In the genomic region with DNA sequence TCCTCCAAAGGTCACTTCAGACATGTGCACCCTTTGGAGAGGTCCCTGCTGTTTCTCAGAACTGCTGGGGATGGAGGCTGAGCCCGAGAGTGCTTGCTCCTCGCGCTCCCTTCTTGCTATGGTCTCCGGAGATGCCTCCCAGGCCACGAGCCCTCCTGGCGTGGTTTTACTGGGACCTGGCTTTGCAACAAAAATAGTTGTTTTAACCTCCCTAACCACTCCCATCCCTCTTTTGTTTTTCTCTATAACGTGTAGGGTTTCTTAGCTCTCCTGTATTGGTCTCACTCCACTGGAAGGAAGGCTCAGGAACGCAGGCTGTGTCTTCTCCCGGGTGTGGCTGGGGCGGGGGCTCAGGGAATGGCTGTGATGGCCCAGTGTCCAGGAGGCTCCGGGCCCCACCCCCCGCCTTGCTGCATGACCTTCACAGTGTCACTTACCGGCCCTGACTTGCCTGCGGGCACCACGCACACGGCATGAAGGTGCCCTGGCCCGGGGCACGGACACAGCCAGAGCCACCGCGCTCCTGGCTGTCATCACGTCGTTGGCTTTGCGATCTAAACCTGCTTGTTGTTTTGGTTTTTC, we compare ENCODE assay signal across 20 cellular contexts. TPM values are rescaled to one million over a fixed set of nuclear protein-coding genes. Genes with fewer than 3 reads are reported as not detected.
A peak's percentile ranks its signal among the peaks of the same experiment; 100 is the strongest.
DNase-seq lines count a peak whose midpoint lies in the region; ATAC-seq and TF ChIP-seq lines count a peak whose summit lies in the region.
"Had no signal": no experiment of that assay in that cellular context is flagged by ENCODE, and none has a peak within 500 bp of the region (broad histone marks: within the 10 kb centered on the region; RNA-seq: fewer than 3 reads in every experiment).

No MANE protein-coding gene starts in this region.

- ATAC-seq in activated CD8-positive, alpha-beta T cell treated with anti-CD3 and anti-CD28 coated beads for 36 hours: no peak
- no peak for ATAC-seq in activated CD8-positive, alpha-beta T cell treated with anti-CD3 and anti-CD28 coated beads, Interleukin-2, amount 10 ng/mL, durations not matched to agents 7 days and 5 days
- ATAC-seq in stimulated activated memory B cell treated with anti-CD40 and anti-IgM and Interleukin-4, amounts not matched to agents 10 μg/mL and 1 μg/mL and 100 μg/mL, for 72 hours: no peak
- ATAC-seq: gastroesophageal sphincter had no signal

- peaks cover 41% of the 10 kb centered on the region for H3K4me1 Mint-ChIP-seq in activated CD8-positive, alpha-beta T cell treated with anti-CD3 and anti-CD28 coated beads for 36 hours (ENCODE audit: low read depth)
- H3K4me1 Mint-ChIP-seq in activated CD8-positive, alpha-beta T cell treated with anti-CD3 and anti-CD28 coated beads, Interleukin-2, amount 10 ng/mL, durations not matched to agents 7 days and 5 days (ENCODE audit: low read depth): peaks cover 44% of the 10 kb centered on the region
- peaks cover 63% of the 10 kb centered on the region for H3K4me1 Mint-ChIP-seq in stimulated activated memory B cell treated with anti-CD40 and anti-IgM and Interleukin-4, amounts not matched to agents 10 μg/mL and 1 μg/mL and 100 μg/mL, for 72 hours

- H3K27me3 Mint-ChIP-seq in activated CD8-positive, alpha-beta T cell treated with anti-CD3 and anti-CD28 coated beads for 36 hours: no peaks in the 10 kb centered on the region
- no peaks in the 10 kb centered on the region for H3K27me3 Mint-ChIP-seq in activated CD8-positive, alpha-beta T cell treated with anti-CD3 and anti-CD28 coated beads, Interleukin-2, amount 10 ng/mL, durations not matched to agents 7 days and 5 days (ENCODE audit: low read depth)
- no peaks in the 10 kb centered on the region for H3K27me3 Mint-ChIP-seq in stimulated activated memory B cell treated with anti-CD40 and anti-IgM and Interleukin-4, amounts not matched to agents 10 μg/mL and 1 μg/mL and 100 μg/mL, for 72 hours
- H3K27me3 Mint-ChIP-seq: activated CD8-positive, alpha-beta memory T cell treated with anti-CD3 and anti-CD28 coated beads, Interleukin-2, amount 10 ng/mL, durations not matched to agents 7 days and 5 days had no signal

- H3K4me3 ChIP-seq in right atrium auricular region: no peak overlapping the region
- H3K4me3 ChIP-seq: gastroesophageal sphincter, tibial nerve had no signal

- H3K4me3 Mint-ChIP-seq in activated CD8-positive, alpha-beta T cell treated with anti-CD3 and anti-CD28 coated beads for 36 hours: no peak overlapping the region
- H3K4me3 Mint-ChIP-seq in activated CD8-positive, alpha-beta T cell treated with anti-CD3 and anti-CD28 coated beads, Interleukin-2, amount 10 ng/mL, durations not matched to agents 7 days and 5 days: no peak overlapping the region
- no peak overlapping the region for H3K4me3 Mint-ChIP-seq in stimulated activated memory B cell treated with anti-CD40 and anti-IgM and Interleukin-4, amounts not matched to agents 10 μg/mL and 1 μg/mL and 100 μg/mL, for 72 hours
- H3K4me3 Mint-ChIP-seq: T-helper 1 cell treated with Interleukin-12 subunit alpha and Interleukin-12 subunit beta and Interleukin-4 antibody, amounts not matched to agents 30 μg/mL and 1 μg/mL, for 36 hours had no signal

- intact Hi-C loops in activated CD8-positive, alpha-beta T cell treated with anti-CD3 and anti-CD28 coated beads for 36 hours (cut with micrococcal nuclease): no loop called here

- CTCF ChIA-PET in activated CD8-positive, alpha-beta T cell treated with anti-CD3 and anti-CD28 coated beads for 36 hours (lab: Charles Lee): interaction anchor here (0.8 to 1.8 kb wide), 2 partner anchors 7 to 63 kb away, joined by 3 to 12 read pairs; no protein-coding TSS in a partner anchor
- CTCF ChIA-PET in activated CD8-positive, alpha-beta T cell treated with anti-CD3 and anti-CD28 coated beads, Interleukin-2, amount 10 ng/mL, durations not matched to agents 7 days and 5 days (lab: Charles Lee): interaction anchor here (1.2 to 2.9 kb wide), 3 partner anchors 7 to 204 kb away, joined by 3 to 16 read pairs (median 8); no protein-coding TSS in a partner anchor

- peak overlapping the region; percentile 41 to 54 for H3K27ac ChIP-seq in right atrium auricular region
- H3K27ac ChIP-seq: epithelial cell of prostate, gastroesophageal sphincter, tibial nerve had no signal

- DNase-seq in activated CD8-positive, alpha-beta T cell treated with anti-CD3 and anti-CD28 coated beads for 36 hours: no peak
- DNase-seq in activated CD8-positive, alpha-beta T cell treated with anti-CD3 and anti-CD28 coated beads, Interleukin-2, amount 10 ng/mL, durations not matched to agents 7 days and 5 days: no peak
- no peak for DNase-seq in right atrium auricular region (ENCODE audit: low spot score)
- DNase-seq in NCI-H2029 treated with DMSO at 0.1 percent for 48 hours (lab: John Stamatoyannopoulos, UW): no peak
- DNase-seq in SHP77 treated with DMSO at 0.1 percent for 48 hours (lab: John Stamatoyannopoulos, UW): no peak
- DNase-seq: activated CD4-positive, CD25-positive, alpha-beta regulatory T cell; activated CD8-positive, alpha-beta memory T cell treated with anti-CD3 and anti-CD28 coated beads, Interleukin-2, amount 10 ng/mL, durations not matched to agents 7 days and 5 days; activated naive CD4-positive, alpha-beta T cell; mammary epithelial cell; NCI-H226; NK-92 treated with Interleukin-12 subunit alpha and Interleukin-12 subunit beta, amount 100 ng/mL, for 24 hours; nucleus accumbens; stimulated activated CD4-positive, alpha-beta T cell treated with anti-CD3 and anti-CD28 coated beads, Interleukin-4, amount 100 ng/mL, for 24 hours had no signal

- H3K9me3 Mint-ChIP-seq in activated CD8-positive, alpha-beta T cell treated with anti-CD3 and anti-CD28 coated beads for 36 hours: no peaks in the 10 kb centered on the region
- no peaks in the 10 kb centered on the region for H3K9me3 Mint-ChIP-seq in activated CD8-positive, alpha-beta T cell treated with anti-CD3 and anti-CD28 coated beads, Interleukin-2, amount 10 ng/mL, durations not matched to agents 7 days and 5 days (ENCODE audit: insufficient read depth)
- no peaks in the 10 kb centered on the region for H3K9me3 Mint-ChIP-seq in stimulated activated memory B cell treated with anti-CD40 and anti-IgM and Interleukin-4, amounts not matched to agents 10 μg/mL and 1 μg/mL and 100 μg/mL, for 72 hours
- H3K9me3 Mint-ChIP-seq: T-helper 1 cell treated with Interleukin-12 subunit alpha and Interleukin-12 subunit beta and Interleukin-4 antibody, amounts not matched to agents 30 μg/mL and 1 μg/mL, for 36 hours had no signal

- no peaks in the 10 kb centered on the region for H3K9me3 ChIP-seq in right atrium auricular region
- H3K9me3 ChIP-seq: gastroesophageal sphincter, tibial nerve had no signal

- no peaks in the 10 kb centered on the region for H3K27me3 ChIP-seq in right atrium auricular region
- H3K27me3 ChIP-seq: gastroesophageal sphincter, tibial nerve had no signal

- peaks cover 0 to 40% of the 10 kb centered on the region in 2 donors for H3K4me1 ChIP-seq in right atrium auricular region

- H3K36me3 Mint-ChIP-seq in activated CD8-positive, alpha-beta T cell treated with anti-CD3 and anti-CD28 coated beads for 36 hours (ENCODE audit: low read depth): peaks cover 29% of the 10 kb centered on the region
- H3K36me3 Mint-ChIP-seq in activated CD8-positive, alpha-beta T cell treated with anti-CD3 and anti-CD28 coated beads, Interleukin-2, amount 10 ng/mL, durations not matched to agents 7 days and 5 days (ENCODE audit: low read depth): peaks cover 37% of the 10 kb centered on the region
- peaks cover 28% of the 10 kb centered on the region for H3K36me3 Mint-ChIP-seq in stimulated activated memory B cell treated with anti-CD40 and anti-IgM and Interleukin-4, amounts not matched to agents 10 μg/mL and 1 μg/mL and 100 μg/mL, for 72 hours

- peak overlapping the region; percentile 20 for H3K27ac Mint-ChIP-seq in activated CD8-positive, alpha-beta T cell treated with anti-CD3 and anti-CD28 coated beads for 36 hours
- no peak overlapping the region for H3K27ac Mint-ChIP-seq in activated CD8-positive, alpha-beta T cell treated with anti-CD3 and anti-CD28 coated beads, Interleukin-2, amount 10 ng/mL, durations not matched to agents 7 days and 5 days
- peak overlapping the region; percentile 89 for H3K27ac Mint-ChIP-seq in stimulated activated memory B cell treated with anti-CD40 and anti-IgM and Interleukin-4, amounts not matched to agents 10 μg/mL and 1 μg/mL and 100 μg/mL, for 72 hours

- TF ChIP-seq CTCF in activated CD8-positive, alpha-beta T cell treated with anti-CD3 and anti-CD28 coated beads for 36 hours (IDR thresholded peaks at IDR 0.05): no peak
- no peak for TF ChIP-seq CTCF in right atrium auricular region (IDR thresholded peaks at IDR 0.05)

- H3K36me3 ChIP-seq in right atrium auricular region: peaks cover 20% of the 10 kb centered on the region

- POLR2A ChIA-PET in activated CD8-positive, alpha-beta T cell treated with anti-CD3 and anti-CD28 coated beads for 36 hours (lab: Charles Lee): no interaction called here
- POLR2A ChIA-PET in activated CD8-positive, alpha-beta T cell treated with anti-CD3 and anti-CD28 coated beads, Interleukin-2, amount 10 ng/mL, durations not matched to agents 7 days and 5 days (lab: Charles Lee): interaction anchor here (1.8 kb wide), 1 partner anchor 50 kb away, joined by 4 read pairs; no protein-coding TSS in a partner anchor

RNA-seq across cellular contexts. Expression of a gene that starts 5.6 kb away (rescaled TPM):
- total RNA-seq in activated CD8-positive, alpha-beta T cell treated with anti-CD3 and anti-CD28 coated beads for 36 hours: 10 to 100 TPM; 17.4 to 18.0 TPM
- 10 to 100 TPM; 24.6 to 26.1 TPM for total RNA-seq in activated CD8-positive, alpha-beta T cell treated with anti-CD3 and anti-CD28 coated beads, Interleukin-2, amount 10 ng/mL, durations not matched to agents 7 days and 5 days
- total RNA-seq in right atrium auricular region: 10 to 100 TPM; 26.8 to 32.5 TPM

RNA-seq across cellular contexts. Expression of a gene that starts 13.8 kb away (rescaled TPM):
- total RNA-seq in activated CD8-positive, alpha-beta T cell treated with anti-CD3 and anti-CD28 coated beads for 36 hours: 10 to 100 TPM; 28.2 to 29.0 TPM
- 10 to 100 TPM; 72.6 to 78.9 TPM for total RNA-seq in activated CD8-positive, alpha-beta T cell treated with anti-CD3 and anti-CD28 coated beads, Interleukin-2, amount 10 ng/mL, durations not matched to agents 7 days and 5 days
- under 1 TPM; 0.11 to 0.75 TPM for total RNA-seq in right atrium auricular region
- total RNA-seq: A172, LHCN-M2 had no signal

RNA-seq across cellular contexts. Expression of a gene that starts 40.9 kb away (rescaled TPM):
- 10 to 100 TPM; 33.9 to 35.0 TPM for total RNA-seq in activated CD8-positive, alpha-beta T cell treated with anti-CD3 and anti-CD28 coated beads for 36 hours
- total RNA-seq in activated CD8-positive, alpha-beta T cell treated with anti-CD3 and anti-CD28 coated beads, Interleukin-2, amount 10 ng/mL, durations not matched to agents 7 days and 5 days: 100 to 1,000 TPM; 160 to 168 TPM
- total RNA-seq in right atrium auricular region: 10 to 100 TPM; 26.6 to 33.3 TPM

RNA-seq across cellular contexts. Expression of a gene that starts 51.4 kb away (rescaled TPM):
- total RNA-seq in activated CD8-positive, alpha-beta T cell treated with anti-CD3 and anti-CD28 coated beads for 36 hours: 100 to 1,000 TPM; 105 to 110 TPM
- 100 to 1,000 TPM; 104 to 105 TPM for total RNA-seq in activated CD8-positive, alpha-beta T cell treated with anti-CD3 and anti-CD28 coated beads, Interleukin-2, amount 10 ng/mL, durations not matched to agents 7 days and 5 days
- 100 to 1,000 TPM; 185 to 248 TPM for total RNA-seq in right atrium auricular region

Comparison
In these comparisons a context has a peak if more than half of its experiments do, and no peak if none do; other contexts are left out.
1. RNA of a gene that starts 40.9 kb away (total RNA-seq): 160 to 168 TPM in activated CD8-positive, alpha-beta T cell treated with anti-CD3 and anti-CD28 coated beads, Interleukin-2, amount 10 ng/mL, durations not matched to agents 7 days and 5 days; 33.9 to 35.0 TPM in activated CD8-positive, alpha-beta T cell treated with anti-CD3 and anti-CD28 coated beads for 36 hours and 26.6 to 33.3 TPM in right atrium auricular region; every median in the first group is over 4 times any median in the second.
2. RNA of a gene that starts 13.8 kb away (total RNA-seq): 72.6 to 78.9 TPM in activated CD8-positive, alpha-beta T cell treated with anti-CD3 and anti-CD28 coated beads, Interleukin-2, amount 10 ng/mL, durations not matched to agents 7 days and 5 days and 28.2 to 29.0 TPM in activated CD8-positive, alpha-beta T cell treated with anti-CD3 and anti-CD28 coated beads for 36 hours; 0.11 to 0.75 TPM in right atrium auricular region; every median in the first group is over 10 times any median in the second.